ENCODE assay signal across 8 cellular contexts in the genomic region with DNA sequence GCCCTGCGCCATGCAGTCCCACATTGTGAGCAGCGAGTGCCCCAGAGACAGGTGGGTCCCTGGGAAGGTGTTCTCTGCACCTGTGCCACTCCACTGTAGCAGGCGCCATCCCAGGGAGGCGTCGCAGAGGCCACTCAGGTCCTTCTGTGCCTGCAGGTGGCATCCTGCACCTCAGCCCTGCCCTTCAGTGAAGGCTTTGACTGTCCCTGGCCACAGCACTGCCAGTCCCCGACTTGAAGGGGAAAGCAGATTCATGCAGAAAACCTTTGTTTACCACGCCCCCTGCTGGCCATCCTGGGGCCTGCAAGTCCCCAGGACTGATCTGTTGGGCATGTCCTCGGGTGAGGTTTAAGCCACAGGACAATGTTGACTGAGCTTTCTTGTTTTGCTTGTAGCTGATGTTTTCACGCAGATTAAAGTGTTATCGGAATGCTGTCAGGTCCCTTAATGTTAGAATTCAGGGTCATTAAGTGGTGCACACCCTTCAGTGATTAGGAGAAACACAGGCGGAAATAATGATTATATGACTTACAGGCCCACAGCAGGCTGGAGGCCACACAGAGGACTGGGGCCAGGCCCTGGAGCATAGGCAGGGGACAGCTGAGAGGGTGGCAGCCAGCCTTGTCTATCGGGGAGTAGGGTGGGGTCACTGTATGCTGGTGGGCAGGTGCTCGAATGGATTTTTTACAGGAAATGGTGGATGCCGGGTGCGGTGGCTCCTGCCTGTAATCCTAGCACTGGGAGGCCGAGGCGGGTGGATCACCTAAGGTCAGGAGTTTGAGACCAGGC. TPM values are rescaled to one million over a fixed set of nuclear protein-coding genes. Genes with fewer than 3 reads are reported as not detected.
DNase-seq lines count a peak whose midpoint lies in the region; ATAC-seq, FAIRE-seq and TF ChIP-seq lines count a peak whose summit lies in the region.

No MANE protein-coding gene starts in this region.

- TF ChIP-seq CTCF in AG09309 (IDR thresholded peaks at IDR 0.05; ENCODE audit: control insufficient read depth, insufficient read depth, low read depth, low read length, missing control alignments) (peak; percentile 96), activated B cell treated with CpG ODN at 0.5 μM for 24 hours (IDR thresholded peaks at IDR 0.05) (peak; percentile 94)

- in situ Hi-C loops in T47D (cut with HindIII; ENCODE audit: low pct_unique_long_range_greater_than_20kb, low sequenced_read_pairs) = no loop called here

- CTCF ChIA-PET in activated B cell treated with CpG ODN at 0.5 μM for 24 hours (lab: Charles Lee) = interaction anchor here (0.7 to 10.9 kb wide), 7 partner anchors 13 to 143 kb away, joined by 3 to 286 read pairs (median 3); a partner anchor contains a TSS

- H3K4me1 Mint-ChIP-seq in activated B cell treated with CpG ODN at 0.5 μM for 24 hours = peaks cover 44% of the 10 kb centered on the region

- ATAC-seq in activated B cell treated with CpG ODN at 0.5 μM for 24 hours (ENCODE audit: low read depth) = peak; percentile 49
- ATAC-seq in HG03520 (IDR thresholded peaks at IDR 0.05; ENCODE audit: unreplicated experiment) = no peak

- POLR2A ChIA-PET in activated B cell treated with CpG ODN at 0.5 μM for 24 hours (lab: Charles Lee) = interaction anchor here (1.3 to 8.1 kb wide), 2 partner anchors 13 to 33 kb away, joined by 4 to 138 read pairs; a partner anchor contains a TSS

- H3K36me3 Mint-ChIP-seq in activated B cell treated with CpG ODN at 0.5 μM for 24 hours (ENCODE audit: low read depth) = peaks cover 29% of the 10 kb centered on the region

- intact Hi-C loops in activated B cell treated with CpG ODN at 0.5 μM for 24 hours (cut with micrococcal nuclease) = loop anchor here (1.0 to 2.0 kb wide), 2 partner anchors 14 to 33 kb away; a partner anchor contains a TSS

- DNase-seq in AG09309 (ENCODE audit: low read depth) (no peak), GM19239 (ENCODE audit: insufficient read length, low spot score) (peak; percentile 78), NCI-H2171 (lab: John Stamatoyannopoulos, UW) (peak; percentile 22), activated B cell treated with CpG ODN at 0.5 μM for 24 hours (peak; percentile 85), T47D (ENCODE audit: low read depth in 1 of 2, low spot score in 1 of 2) (peak; percentile 83 to 92), iris pigment epithelial cell (ENCODE audit: low read depth) (peak; percentile 72)
- peak; percentile 72 to 84 for DNase-seq in stimulated activated CD4-positive, alpha-beta T cell treated with anti-CD3 and anti-CD28 coated beads, Interleukin-15, amount 100 ng/mL, for 48 hours (ENCODE audit: low read depth in 2 of 2)

- no peak overlapping the region for H3K4me3 ChIP-seq in AG09309 (ENCODE audit: control insufficient read depth, low read depth, low read length)

- peak; percentile 94 for FAIRE-seq in GM19239 (lab: Jason Lieb, UNC)

- H3K9me3 Mint-ChIP-seq in activated B cell treated with CpG ODN at 0.5 μM for 24 hours = no peaks in the 10 kb centered on the region

- no peaks in the 10 kb centered on the region for H3K27me3 Mint-ChIP-seq in activated B cell treated with CpG ODN at 0.5 μM for 24 hours

- H3K4me3 Mint-ChIP-seq in activated B cell treated with CpG ODN at 0.5 μM for 24 hours = no peak overlapping the region

- peak overlapping the region; percentile 36 for H3K27ac Mint-ChIP-seq in activated B cell treated with CpG ODN at 0.5 μM for 24 hours

RNA-seq across cellular contexts. Expression of a gene that starts 5.0 kb away (rescaled TPM):
- total RNA-seq in activated B cell treated with CpG ODN at 0.5 μM for 24 hours = 16.1 and 20.5 TPM in 2 replicates

RNA-seq across cellular contexts. Expression of a gene that starts 5.2 kb away (rescaled TPM):
- total RNA-seq in activated B cell treated with CpG ODN at 0.5 μM for 24 hours = 23.6 and 23.7 TPM in 2 replicates

RNA-seq across cellular contexts. Expression of a gene that starts 14.2 kb away (rescaled TPM):
- 34.0 and 37.8 TPM in 2 replicates for total RNA-seq in activated B cell treated with CpG ODN at 0.5 μM for 24 hours

RNA-seq across cellular contexts. Expression of a gene that starts 42.2 kb away (rescaled TPM):
- total RNA-seq in activated B cell treated with CpG ODN at 0.5 μM for 24 hours = 0.81 and 1.2 TPM in 2 replicates
